Comparison of ENCODE assay signal across 8 cellular contexts in the genomic region with DNA sequence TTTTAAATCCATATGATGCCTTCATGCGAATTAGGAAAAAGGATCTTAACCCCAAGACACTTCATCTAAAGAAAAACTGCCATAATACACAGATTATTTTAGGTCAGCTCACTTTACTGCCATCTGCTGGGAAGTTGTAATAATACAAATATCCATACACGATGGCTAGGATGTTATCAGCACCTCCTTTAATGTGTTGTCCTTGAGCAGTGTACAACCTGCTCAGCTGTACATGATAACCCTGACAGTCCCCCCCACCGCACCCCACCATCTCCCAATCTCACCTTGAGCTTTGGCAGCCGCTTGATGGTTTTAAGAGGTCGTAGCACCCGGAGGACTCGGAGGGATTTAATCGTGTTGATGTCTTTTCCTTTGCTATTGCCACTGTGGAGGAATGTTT.
A peak's percentile ranks its signal among the peaks of the same experiment; 100 is the strongest.
DNase-seq lines count a peak whose midpoint lies in the region; ATAC-seq and TF ChIP-seq lines count a peak whose summit lies in the region.

No MANE protein-coding gene starts in this region.

- 52 to 75% methylated on average over 4 to 8 of the region's 8 CpGs for WGBS in endodermal cell (ENCODE audit: insufficient coverage in 1 of 2, insufficient read length in 1 of 2), 2 experiments

- CTCF ChIA-PET in PC-9 (lab: Charles Lee): interaction anchor here (0.6 to 1.7 kb wide), 7 partner anchors 9 to 285 kb away, joined by 3 to 9 read pairs (median 5); no protein-coding TSS in a partner anchor

- no peak overlapping the region for H3K9ac ChIP-seq in endodermal cell (ENCODE audit: extremely low read depth, low read length, poor library complexity, severe bottlenecking)

- H3K27me3 Mint-ChIP-seq in CD4-positive, CD25-positive, alpha-beta regulatory T cell: peaks cover 22% of the 10 kb centered on the region
- H3K27me3 Mint-ChIP-seq in endodermal cell (ENCODE audit: insufficient read depth) (no peaks in the 10 kb centered on the region), naive B cell (peaks cover 14 to 36% (median 21%) of the 10 kb centered on the region in 3 donors)

- H3K36me3 ChIP-seq in CD4-positive, CD25-positive, alpha-beta regulatory T cell (ENCODE audit: control insufficient read depth, insufficient read depth, low read length): no peaks in the 10 kb centered on the region
- H3K36me3 ChIP-seq in PC-9 (ENCODE audit: low read depth) (no peaks in the 10 kb centered on the region), endodermal cell (ENCODE audit: control insufficient read depth, insufficient read depth, low read length) (no peaks in the 10 kb centered on the region)

- H3K27ac Mint-ChIP-seq in CD4-positive, CD25-positive, alpha-beta regulatory T cell: no peak overlapping the region
- H3K27ac Mint-ChIP-seq in endodermal cell (no peak overlapping the region), naive B cell (peak overlapping the region in 2 of 6 donors; percentile 70 to 82)

- DNase-seq in CD4-positive, CD25-positive, alpha-beta regulatory T cell: peak in 2 of 3 donors; percentile 52 to 70
- DNase-seq in H4 (ENCODE audit: low spot score): peak; percentile 44
- DNase-seq in PC-9: peak in 1 of 2 experiments; percentile 47
- no peak for DNase-seq in endodermal cell
- peak; percentile 42 for DNase-seq in naive B cell
- DNase-seq in activated CD8-positive, alpha-beta memory T cell treated with anti-CD3 and anti-CD28 coated beads, Interleukin-2, amount 50 U/mL, for 48 hours: no peak
- no peak for DNase-seq in effector CD4-positive, alpha-beta T cell

- no peaks in the 10 kb centered on the region for H3K79me2 ChIP-seq in PC-9 (ENCODE audit: low read depth)

- H3K4me1 ChIP-seq in CD4-positive, CD25-positive, alpha-beta regulatory T cell (ENCODE audit: control insufficient read depth, insufficient read depth, low read length, poor library complexity, severe bottlenecking): no peaks in the 10 kb centered on the region
- H3K4me1 ChIP-seq in PC-9 (replicated peaks; ENCODE audit: insufficient read depth) (peaks cover 19% of the 10 kb centered on the region), endodermal cell (ENCODE audit: control insufficient read depth, insufficient read depth, low read length) (no peaks in the 10 kb centered on the region)

- H3K27ac ChIP-seq in CD4-positive, CD25-positive, alpha-beta regulatory T cell (ENCODE audit: insufficient read depth, low read length, poor library complexity, severe bottlenecking): no peak overlapping the region
- no peak overlapping the region for H3K27ac ChIP-seq in PC-9
- no peak overlapping the region for H3K27ac ChIP-seq in endodermal cell (ENCODE audit: low read depth, low read length)

- H3K4me3 ChIP-seq in CD4-positive, CD25-positive, alpha-beta regulatory T cell (ENCODE audit: low read depth, low read length): no peak overlapping the region
- no peak overlapping the region for H3K4me3 ChIP-seq in PC-9
- no peak overlapping the region for H3K4me3 ChIP-seq in endodermal cell (ENCODE audit: low read length)

- H3K4me2 ChIP-seq in PC-9: peak overlapping the region; percentile 60

- H3K27me3 ChIP-seq in CD4-positive, CD25-positive, alpha-beta regulatory T cell (ENCODE audit: control insufficient read depth, insufficient read depth, low read length): no peaks in the 10 kb centered on the region
- no peaks in the 10 kb centered on the region for H3K27me3 ChIP-seq in PC-9 (ENCODE audit: insufficient read depth, low read depth)
- H3K27me3 ChIP-seq in endodermal cell (ENCODE audit: control insufficient read depth, insufficient read depth, low read length, poor library complexity, severe bottlenecking): no peaks in the 10 kb centered on the region

- peak; percentile 79 for TF ChIP-seq CTCF in PC-9 (conservative IDR thresholded peaks at IDR 0.05)
- TF ChIP-seq CTCF in endodermal cell (conservative IDR thresholded peaks at IDR 0.05): peak; percentile 70

- H3F3A ChIP-seq in PC-9 (ENCODE audit: insufficient read depth, low read depth): peaks cover 19% of the 10 kb centered on the region

- H3K9me2 ChIP-seq in PC-9 (ENCODE audit: insufficient read depth): no peaks in the 10 kb centered on the region

- no peak overlapping the region for H3K4me3 Mint-ChIP-seq in CD4-positive, CD25-positive, alpha-beta regulatory T cell
- H3K4me3 Mint-ChIP-seq in endodermal cell (no peak overlapping the region), naive B cell (peak overlapping the region in 2 of 8 donors; percentile 35 to 47)

- POLR2A ChIA-PET in PC-9 (lab: Charles Lee; ENCODE audit: unreplicated experiment): interaction anchor here (0.6 kb wide), 1 partner anchor 105 kb away, joined by 3 read pairs; no protein-coding TSS in a partner anchor

- peaks cover 0 to 3% (median 0%) of the 10 kb centered on the region in 7 donors for H3K9me3 Mint-ChIP-seq in CD4-positive, CD25-positive, alpha-beta regulatory T cell
- H3K9me3 Mint-ChIP-seq in endodermal cell (peaks cover under 1% of the 10 kb centered on the region), naive B cell (peaks cover 0 to 2% (median 0%) of the 10 kb centered on the region in 7 donors)

- ATAC-seq in CD4-positive, CD25-positive, alpha-beta regulatory T cell (ENCODE audit: low read depth in 2 of 2): peak in 1 of 2 donors; percentile 52
- ATAC-seq in naive B cell (ENCODE audit: low read depth in 2 of 2) (peak; percentile 41 to 56), HG03565 (IDR thresholded peaks at IDR 0.05; ENCODE audit: unreplicated experiment) (no peak)

- no peaks in the 10 kb centered on the region for H4K20me1 ChIP-seq in PC-9 (ENCODE audit: insufficient read depth)

- H3K4me1 Mint-ChIP-seq in CD4-positive, CD25-positive, alpha-beta regulatory T cell: peaks cover 0 to 8% (median 1%) of the 10 kb centered on the region in 4 donors
- peaks cover 8% of the 10 kb centered on the region for H3K4me1 Mint-ChIP-seq in endodermal cell
- H3K4me1 Mint-ChIP-seq in naive B cell: peaks cover 0 to 13% (median 7%) of the 10 kb centered on the region in 3 donors

- no peaks in the 10 kb centered on the region for H3K9me3 ChIP-seq in CD4-positive, CD25-positive, alpha-beta regulatory T cell (ENCODE audit: control insufficient read depth in 2 of 2, low read length in 2 of 2)
- H3K9me3 ChIP-seq in PC-9 (ENCODE audit: insufficient read depth, low read depth): no peaks in the 10 kb centered on the region
- no peaks in the 10 kb centered on the region for H3K9me3 ChIP-seq in endodermal cell (ENCODE audit: control insufficient read depth, low read length)

- intact Hi-C loops in PC-9 (cut with micrococcal nuclease; ENCODE audit: unreplicated experiment): loop anchor here (1.0 to 10.0 kb wide), 3 partner anchors 65 to 148 kb away; partner anchors contain the start of genes IER2, NACC1, STX10 and TRMT1

- H2AFZ ChIP-seq in PC-9: no peak overlapping the region

- no peaks in the 10 kb centered on the region for H3K36me3 Mint-ChIP-seq in CD4-positive, CD25-positive, alpha-beta regulatory T cell
- H3K36me3 Mint-ChIP-seq in endodermal cell (ENCODE audit: low read depth) (peaks cover under 1% of the 10 kb centered on the region), naive B cell (no peaks in the 10 kb centered on the region)

- BruUV-seq in PC-9 (replicated peaks; lab: Mats Ljungman, UMichigan): no TSS peak

Comparison
In these comparisons a context has a peak if more than half of its experiments do, and no peak if none do; other contexts are left out.
1. DNase-seq: peak in CD4-positive, CD25-positive, alpha-beta regulatory T cell (2 of 3), H4 (single experiment) and naive B cell (single experiment); none in endodermal cell (single experiment), activated CD8-positive, alpha-beta memory T cell treated with anti-CD3 and anti-CD28 coated beads, Interleukin-2, amount 50 U/mL, for 48 hours (single experiment) and effector CD4-positive, alpha-beta T cell (single experiment).